In genomic region chr1:85464497-85465098, GRCh38 we compare ENCODE assay signal across 8 cellular contexts. TPM values are rescaled to one million over a fixed set of nuclear protein-coding genes. Genes with fewer than 3 reads are reported as not detected.
DNase-seq lines count a peak whose midpoint lies in the region; ATAC-seq and TF ChIP-seq lines count a peak whose summit lies in the region.

No MANE protein-coding gene starts in this region.

- WGBS in psoas muscle, 3 donors = 0% methylated on average over 60 to 72 of the region's 72 CpGs

- H3K9me3 ChIP-seq in NT2/D1 (ENCODE audit: insufficient read depth, low read length) (no peaks in the 10 kb centered on the region), psoas muscle (no peaks in the 10 kb centered on the region)

- CTCF ChIA-PET in BJ (lab: Yijun Ruan, JAX) = interaction anchor here (0.6 to 1.5 kb wide), 5 partner anchors 107 to 156 kb away, joined by 3 to 8 read pairs (median 4); no protein-coding TSS in a partner anchor

- DNase-seq in BJ (ENCODE audit: low read depth) = no peak
- DNase-seq in NT2/D1 (ENCODE audit: low read depth, low spot score) = no peak
- peak; percentile 28 for DNase-seq in astrocyte of the cerebellum (ENCODE audit: low read depth)
- DNase-seq in hepatic stellate cell (ENCODE audit: low spot score) = peak; percentile 53
- DNase-seq in psoas muscle = peak; percentile 76 to 78
- DNase-seq in UCSD-AML1 (lab: John Stamatoyannopoulos, UW; ENCODE audit: unreplicated experiment) = no peak

- H3K36me3 ChIP-seq in BJ (ENCODE audit: control insufficient read depth, insufficient read depth, low read length) (no peaks in the 10 kb centered on the region), NT2/D1 (ENCODE audit: insufficient read depth, insufficient read length, low read length) (no peaks in the 10 kb centered on the region), psoas muscle (ENCODE audit: insufficient read depth in 1 of 2, low read depth in 1 of 2) (no peaks in the 10 kb centered on the region)

- peak overlapping the region; percentile 84 for H3K9ac ChIP-seq in NT2/D1 (ENCODE audit: insufficient read length, low read depth)

- intact Hi-C loops in psoas muscle (cut with DNase I) = loop anchor here (5.0 to 10.0 kb wide), 3 partner anchors 120 to 160 kb away; no protein-coding TSS in a partner anchor

- peak overlapping the region; percentile 65 for H3K4me3 ChIP-seq in BJ (ENCODE audit: low read depth, low read length)
- peak overlapping the region; percentile 80 for H3K4me3 ChIP-seq in NT2/D1 (ENCODE audit: insufficient read length, low read depth)
- peak overlapping the region; percentile 78 for H3K4me3 ChIP-seq in astrocyte of the cerebellum (ENCODE audit: low read depth, low read length)
- H3K4me3 ChIP-seq in psoas muscle = peak overlapping the region; percentile 85

- POLR2A ChIA-PET in BJ (lab: Charles Lee) = interaction anchor here (1.1 kb wide), 1 partner anchor 103 kb away, joined by 5 read pairs; no protein-coding TSS in a partner anchor

- ATAC-seq in GM19035 (IDR thresholded peaks at IDR 0.05; ENCODE audit: unreplicated experiment) (peak; percentile 61), HG03432 (IDR thresholded peaks at IDR 0.05; ENCODE audit: unreplicated experiment) (peak; percentile 75), psoas muscle (peak; percentile 72 to 86 (median 78))

- TF ChIP-seq CTCF in BJ (IDR thresholded peaks at IDR 0.05; ENCODE audit: insufficient read depth, low read depth, low read length) = no peak
- TF ChIP-seq CTCF in astrocyte of the cerebellum (IDR thresholded peaks at IDR 0.05; ENCODE audit: low read depth, low read length, missing control alignments) = no peak
- no peak for TF ChIP-seq CTCF in psoas muscle (IDR thresholded peaks at IDR 0.05)

- peak overlapping the region; percentile 70 for H3K27ac ChIP-seq in psoas muscle

- in situ Hi-C loops in astrocyte of the cerebellum (cut with HindIII; ENCODE audit: low sequenced_read_pairs) = no loop called here

- no peaks in the 10 kb centered on the region for H3K4me1 ChIP-seq in NT2/D1 (ENCODE audit: insufficient read depth, insufficient read length)
- H3K4me1 ChIP-seq in psoas muscle = peaks cover 6% of the 10 kb centered on the region

- H3K27me3 ChIP-seq in BJ (ENCODE audit: control insufficient read depth, insufficient read depth, low read length) (no peaks in the 10 kb centered on the region), NT2/D1 (ENCODE audit: insufficient read depth, insufficient read length) (peaks cover 41% of the 10 kb centered on the region), psoas muscle (ENCODE audit: insufficient read depth in 3 of 3, low read length in 2 of 3) (no peaks in the 10 kb centered on the region)

RNA-seq across cellular contexts. Expression of gene DDAH1, which starts 0.4 kb away (rescaled TPM):
- polyA plus RNA-seq in BJ (2011; rRNA removed) (244 and 286 TPM in 2 replicates), psoas muscle (1 to 10 TPM; 2.1 to 4.3 (median 3.2) TPM)
- polyA minus RNA-seq in BJ (2011; rRNA and poly(A)+ RNA removed) = 140 and 151 TPM in 2 replicates
- total RNA-seq in psoas muscle = 10 to 100 TPM in 3 of 4 donors, 1 to 10 TPM in 1; 8.2 to 53.6 (median 28.1) TPM

Comparison
In these comparisons a context has a peak if more than half of its experiments do, and no peak if none do; other contexts are left out.
1. DNase-seq: peak in astrocyte of the cerebellum (single experiment), hepatic stellate cell (single experiment) and psoas muscle (2 of 2); none in BJ (single experiment), NT2/D1 (single experiment) and UCSD-AML1 (single experiment).
2. RNA of gene DDAH1, which starts 0.4 kb away (polyA plus RNA-seq): 244 to 286 TPM in BJ; 2.1 to 4.3 TPM in psoas muscle; every median in the first group is over 10 times any median in the second.
3. Peak in every context shown above with its lines, with median percentiles within 50 percentile points of each other: H3K4me3 ChIP-seq and ATAC-seq.